In the genomic region with DNA sequence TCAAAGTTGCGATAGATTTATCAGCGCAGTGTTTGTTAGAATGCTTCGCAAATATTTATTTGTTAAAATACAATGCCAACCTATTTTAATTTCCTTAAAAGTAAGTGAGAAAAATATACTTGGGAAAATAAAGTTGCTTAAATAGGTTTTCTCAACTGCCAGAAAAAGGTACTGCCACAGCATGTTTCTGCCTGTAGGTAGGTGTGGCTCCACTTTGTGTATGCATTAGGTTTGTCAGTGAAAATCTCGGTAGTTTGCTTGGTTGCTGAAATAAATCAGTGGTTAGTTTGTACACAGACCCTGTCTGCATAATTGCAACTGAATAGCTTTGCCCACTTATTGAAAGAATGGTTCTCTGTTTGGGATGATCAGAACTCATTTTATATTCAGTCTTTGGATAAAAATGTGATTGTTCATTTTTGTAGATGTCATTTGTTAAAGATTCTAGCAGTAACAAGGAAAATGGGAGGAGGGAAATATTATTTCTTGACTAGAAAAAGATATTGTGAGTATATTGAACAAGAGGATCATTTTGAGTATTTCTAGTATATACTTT, we compare ENCODE assay signal across 1 cellular context.
TF ChIP-seq lines count a peak whose summit lies in the region.

No MANE protein-coding gene starts in this region.

TF ChIP-seq in WTC11, 78 proteins besides CTCF, POLR2A, EP300 and RAD21 (continued from another document):
- TF ChIP-seq, protein P1, sequence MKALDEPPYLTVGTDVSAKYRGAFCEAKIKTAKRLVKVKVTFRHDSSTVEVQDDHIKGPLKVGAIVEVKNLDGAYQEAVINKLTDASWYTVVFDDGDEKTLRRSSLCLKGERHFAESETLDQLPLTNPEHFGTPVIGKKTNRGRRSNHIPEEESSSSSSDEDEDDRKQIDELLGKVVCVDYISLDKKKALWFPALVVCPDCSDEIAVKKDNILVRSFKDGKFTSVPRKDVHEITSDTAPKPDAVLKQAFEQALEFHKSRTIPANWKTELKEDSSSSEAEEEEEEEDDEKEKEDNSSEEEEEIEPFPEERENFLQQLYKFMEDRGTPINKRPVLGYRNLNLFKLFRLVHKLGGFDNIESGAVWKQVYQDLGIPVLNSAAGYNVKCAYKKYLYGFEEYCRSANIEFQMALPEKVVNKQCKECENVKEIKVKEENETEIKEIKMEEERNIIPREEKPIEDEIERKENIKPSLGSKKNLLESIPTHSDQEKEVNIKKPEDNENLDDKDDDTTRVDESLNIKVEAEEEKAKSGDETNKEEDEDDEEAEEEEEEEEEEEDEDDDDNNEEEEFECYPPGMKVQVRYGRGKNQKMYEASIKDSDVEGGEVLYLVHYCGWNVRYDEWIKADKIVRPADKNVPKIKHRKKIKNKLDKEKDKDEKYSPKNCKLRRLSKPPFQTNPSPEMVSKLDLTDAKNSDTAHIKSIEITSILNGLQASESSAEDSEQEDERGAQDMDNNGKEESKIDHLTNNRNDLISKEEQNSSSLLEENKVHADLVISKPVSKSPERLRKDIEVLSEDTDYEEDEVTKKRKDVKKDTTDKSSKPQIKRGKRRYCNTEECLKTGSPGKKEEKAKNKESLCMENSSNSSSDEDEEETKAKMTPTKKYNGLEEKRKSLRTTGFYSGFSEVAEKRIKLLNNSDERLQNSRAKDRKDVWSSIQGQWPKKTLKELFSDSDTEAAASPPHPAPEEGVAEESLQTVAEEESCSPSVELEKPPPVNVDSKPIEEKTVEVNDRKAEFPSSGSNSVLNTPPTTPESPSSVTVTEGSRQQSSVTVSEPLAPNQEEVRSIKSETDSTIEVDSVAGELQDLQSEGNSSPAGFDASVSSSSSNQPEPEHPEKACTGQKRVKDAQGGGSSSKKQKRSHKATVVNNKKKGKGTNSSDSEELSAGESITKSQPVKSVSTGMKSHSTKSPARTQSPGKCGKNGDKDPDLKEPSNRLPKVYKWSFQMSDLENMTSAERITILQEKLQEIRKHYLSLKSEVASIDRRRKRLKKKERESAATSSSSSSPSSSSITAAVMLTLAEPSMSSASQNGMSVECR (CRISPR knock-in tag; IDR thresholded peaks at IDR 0.05; ENCODE audit: borderline replicate concordance): no peak
